23 cellular contexts compared by ENCODE assay signal in the genomic region with DNA sequence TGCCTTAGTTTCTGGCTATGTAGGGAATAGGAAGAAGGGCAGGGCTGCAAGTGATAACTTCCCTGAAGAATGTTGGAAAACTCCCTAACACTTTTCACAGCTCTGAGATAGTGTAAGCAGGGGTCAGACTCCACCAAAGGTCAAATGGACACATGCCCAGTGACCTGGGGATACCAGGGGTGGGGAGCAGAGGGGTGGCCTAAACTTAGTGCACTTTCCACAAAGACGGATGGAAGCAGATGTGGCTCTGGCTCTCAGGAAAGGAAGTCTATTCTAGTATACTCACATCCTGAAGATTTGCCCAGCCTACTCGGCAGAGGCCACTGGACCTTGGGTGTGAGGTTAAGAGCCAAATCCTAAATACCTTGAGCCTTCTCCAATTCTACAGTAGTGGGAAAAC.
DNase-seq lines count a peak whose midpoint lies in the region; ATAC-seq and TF ChIP-seq lines count a peak whose summit lies in the region.
"Had no signal": no experiment of that assay in that cellular context is flagged by ENCODE, and none has a peak within 500 bp of the region (broad histone marks: within the 10 kb centered on the region; RNA-seq: fewer than 3 reads in every experiment).

No MANE protein-coding gene starts in this region.

- ATAC-seq in heart left ventricle, result peak; percentile 77 to 95 (median 82)
- no peak for ATAC-seq in GM21367 (IDR thresholded peaks at IDR 0.05; ENCODE audit: unreplicated experiment)
- no peak for ATAC-seq in GM19452 (IDR thresholded peaks at IDR 0.05; ENCODE audit: unreplicated experiment)
- ATAC-seq: activated CD8-positive, alpha-beta T cell treated with anti-CD3 and anti-CD28 coated beads for 36 hours; natural killer cell; Panc1 had no signal

- H3K9me3 ChIP-seq in heart left ventricle, result no peaks in the 10 kb centered on the region
- no peaks in the 10 kb centered on the region for H3K9me3 ChIP-seq in tibial artery
- H3K9me3 ChIP-seq: upper lobe of left lung had no signal

- H3K36me3 ChIP-seq in heart left ventricle (no peaks in the 10 kb centered on the region), tibial artery (no peaks in the 10 kb centered on the region)
- H3K36me3 ChIP-seq: upper lobe of left lung had no signal

- H3K4me1 ChIP-seq in heart left ventricle, result peaks cover 0 to 28% (median 9%) of the 10 kb centered on the region in 12 donors
- H3K4me1 ChIP-seq in tibial artery, result peaks cover 0 to 26% (median 8%) of the 10 kb centered on the region in 4 donors
- H3K4me1 ChIP-seq: upper lobe of left lung had no signal

- no peak for TF ChIP-seq POLR2A in heart left ventricle (IDR thresholded peaks at IDR 0.05)

- no peaks in the 10 kb centered on the region for H3K27me3 ChIP-seq in heart left ventricle
- no peaks in the 10 kb centered on the region for H3K27me3 ChIP-seq in tibial artery
- H3K27me3 ChIP-seq: upper lobe of left lung had no signal

- WGBS in heart left ventricle, 4 donors, result 38 to 58% (median 46%) methylated on average over 2 of the region's 2 CpGs

- TF ChIP-seq CTCF in coronary artery (IDR thresholded peaks at IDR 0.05) (no peak), heart left ventricle (IDR thresholded peaks at IDR 0.05) (no peak), tibial artery (IDR thresholded peaks at IDR 0.05) (no peak)

- DNase-seq in coronary artery (ENCODE audit: low spot score) (no peak), heart left ventricle (peak in 3 of 5 donors; percentile 54 to 55 (median 54)), myocyte (ENCODE audit: low read depth) (peak; percentile 68), tibial artery (peak in 1 of 2 donors; percentile 28), T-helper 1 cell (no peak), ureter (ENCODE audit: low spot score) (no peak)
- DNase-seq: activated CD4-positive, CD25-positive, alpha-beta regulatory T cell; activated CD8-positive, alpha-beta T cell treated with anti-CD3 and anti-CD28 coated beads for 36 hours; activated naive CD4-positive, alpha-beta T cell; anterior cingulate cortex; CD8-positive, alpha-beta memory T cell; effector memory CD4-positive, alpha-beta T cell; GDM1; GOT3; natural killer cell; NCI-H187 treated with DMSO at 0.1 percent for 48 hours; stimulated activated CD4-positive, alpha-beta T cell treated with anti-CD3 and anti-CD28 coated beads, Interleukin-2, amount 100 ng/mL, for 48 hours; upper lobe of left lung had no signal

- intact Hi-C loops in heart left ventricle (cut with DNase I), result loop anchor here in 2 of 10 donors (10.0 kb wide), 2 partner anchors 68 to 282 kb away; a partner anchor contains a TSS
- intact Hi-C loops in tibial artery (cut with DNase I; ENCODE audit: low total_unique reads), result no loop called here

- H3K27ac ChIP-seq in coronary artery (peak overlapping the region; percentile 58 to 81), heart left ventricle (peak overlapping the region in 9 of 12 donors; percentile 5 to 73 (median 20)), tibial artery (peak overlapping the region; percentile 46 to 60)
- H3K27ac ChIP-seq: SK-N-MC had no signal

- peak overlapping the region; percentile 55 for H3K4me3 ChIP-seq in coronary artery
- peak overlapping the region in 8 of 12 donors; percentile 0 to 35 (median 18) for H3K4me3 ChIP-seq in heart left ventricle
- peak overlapping the region in 1 of 2 donors; percentile 26 for H3K4me3 ChIP-seq in tibial artery
- H3K4me3 ChIP-seq: SK-N-MC, smooth muscle cell, upper lobe of left lung had no signal

Comparison
In these comparisons a context has a peak if more than half of its experiments do, and no peak if none do; other contexts are left out.
1. DNase-seq: peak in heart left ventricle (3 of 5) and myocyte (single experiment); none in coronary artery (single experiment), T-helper 1 cell (0 of 5) and ureter (single experiment).
2. ATAC-seq: peak in heart left ventricle (4 of 4); none in GM21367 (single experiment) and GM19452 (single experiment).
3. Peak in every context shown above with its lines, with median percentiles within 50 percentile points of each other: H3K27ac ChIP-seq.